ENCODE assay signal across 22 cellular contexts in genomic region chr3:155179966-155180757, GRCh38.
"Had no signal": no experiment of that assay in that cellular context is flagged by ENCODE, and none has a peak within 500 bp of the region (broad histone marks: within the 10 kb centered on the region; RNA-seq: fewer than 3 reads in every experiment).

No MANE protein-coding gene starts in this region.

- H3K27me3 Mint-ChIP-seq: naive B cell had no signal

- H3K4me1 ChIP-seq: esophagus muscularis mucosa, sigmoid colon had no signal

- ATAC-seq: gastrocnemius medialis, heart right ventricle had no signal

- H3K27ac Mint-ChIP-seq: nephron progenitor cell had no signal

- H3K4me1 Mint-ChIP-seq: nephron progenitor cell had no signal

- H3K4me3 ChIP-seq: coronary artery, dorsolateral prefrontal cortex, esophagus muscularis mucosa, gastrocnemius medialis, heart right ventricle, psoas muscle, sigmoid colon, skin epidermis, stomach, thoracic aorta had no signal

- H3K36me3 ChIP-seq: esophagus muscularis mucosa, gastrocnemius medialis, heart right ventricle, sigmoid colon, stomach, thoracic aorta had no signal

- H3K27ac ChIP-seq: coronary artery, dorsolateral prefrontal cortex, epithelial cell of prostate, esophagus muscularis mucosa, heart right ventricle, psoas muscle, sigmoid colon, skin epidermis, stomach, thoracic aorta had no signal

- H3K9me3 ChIP-seq: esophagus muscularis mucosa, gastrocnemius medialis, heart right ventricle, neutrophil, psoas muscle, sigmoid colon, stomach, thoracic aorta had no signal

- H3K4me3 Mint-ChIP-seq: naive B cell, nephron progenitor cell had no signal

- DNase-seq: dorsolateral prefrontal cortex; effector CD8-positive, alpha-beta T cell; gastrocnemius medialis; heart right ventricle; hypothalamus; mesendoderm; naive B cell; nephron progenitor cell; psoas muscle; sigmoid colon; stimulated activated CD4-positive, alpha-beta T cell treated with anti-CD3 and anti-CD28 coated beads, Interleukin-2, amount 100 ng/mL, for 24 hours; stimulated activated CD4-positive, alpha-beta T cell treated with anti-CD3 and anti-CD28 coated beads, Interleukin-4, amount 100 ng/mL, for 4 hours; stimulated activated naive CD4-positive, alpha-beta T cell; stomach; substantia nigra; trophoblast cell had no signal

- H3K27me3 ChIP-seq: esophagus muscularis mucosa, gastrocnemius medialis, heart right ventricle, neutrophil, sigmoid colon, stomach had no signal

- H3K9me3 Mint-ChIP-seq: nephron progenitor cell had no signal
